ENCODE assay signal across 19 cellular contexts in genomic region chr1:77509898-77510297, GRCh38.
"Had no signal": no experiment of that assay in that cellular context is flagged by ENCODE, and none has a peak within 500 bp of the region (broad histone marks: within the 10 kb centered on the region; RNA-seq: fewer than 3 reads in every experiment).

No MANE protein-coding gene starts in this region.

- H3K4me3 Mint-ChIP-seq: activated T-cell treated with anti-CD3 and anti-CD28 coated beads, Interleukin-2, amount 50 U/mL, for 72 hours; endodermal cell; stimulated activated naive CD8-positive, alpha-beta T cell treated with anti-CD3 and anti-CD28 coated beads, Interleukin-15, Interleukin-2, amounts not matched to agents 100 ng/mL and 50 ng/mL, for 24 hours; T-helper 1 cell treated with Interleukin-12 subunit alpha and Interleukin-12 subunit beta and Interleukin-4 antibody, amounts not matched to agents 30 μg/mL and 1 μg/mL, for 36 hours; type B pancreatic cell had no signal

- H3K4me3 ChIP-seq: adrenal gland, left lung, right atrium auricular region, suprapubic skin had no signal

- H3K36me3 Mint-ChIP-seq: type B pancreatic cell had no signal

- H3K27ac Mint-ChIP-seq: activated naive CD4-positive, alpha-beta T cell treated with anti-CD3 and anti-CD28 coated beads, Interleukin-2, amount 50 U/mL, for 72 hours; activated T-cell treated with anti-CD3 and anti-CD28 coated beads, Interleukin-2, amount 50 U/mL, for 72 hours; endodermal cell; progenitor cell of endocrine pancreas; stimulated activated naive CD8-positive, alpha-beta T cell treated with anti-CD3 and anti-CD28 coated beads, Interleukin-15, Interleukin-2, amounts not matched to agents 100 ng/mL and 50 ng/mL, for 24 hours; T-helper 1 cell treated with Interleukin-12 subunit alpha and Interleukin-12 subunit beta and Interleukin-4 antibody, amounts not matched to agents 30 μg/mL and 1 μg/mL, for 36 hours; type B pancreatic cell had no signal

- DNase-seq: activated CD4-positive, alpha-beta T cell treated with anti-CD3 and anti-CD28 coated beads for 1 hour; activated CD4-positive, alpha-beta T cell treated with anti-CD3 and anti-CD28 coated beads, Interleukin-2, amount 50 U/mL, for 4 hours; activated gamma-delta T cell; activated T-cell treated with anti-CD3 and anti-CD28 coated beads, Interleukin-2, amount 50 U/mL, for 72 hours; adrenal gland; endodermal cell; kidney; left lung; small intestine; stimulated activated CD4-positive, alpha-beta T cell treated with anti-CD3 and anti-CD28 coated beads, Interleukin-15, amount 100 ng/mL, for 24 hours; stimulated activated CD4-positive, alpha-beta T cell treated with anti-CD3 and anti-CD28 coated beads, Interleukin-2, amount 100 ng/mL, for 48 hours; WERI-Rb-1 had no signal

- H3K9me3 Mint-ChIP-seq: activated naive CD4-positive, alpha-beta T cell treated with anti-CD3 and anti-CD28 coated beads, Interleukin-2, amount 50 U/mL, for 72 hours; activated T-cell treated with anti-CD3 and anti-CD28 coated beads, Interleukin-2, amount 50 U/mL, for 72 hours; endodermal cell; stimulated activated naive CD8-positive, alpha-beta T cell treated with anti-CD3 and anti-CD28 coated beads, Interleukin-15, Interleukin-2, amounts not matched to agents 100 ng/mL and 50 ng/mL, for 24 hours; T-helper 1 cell treated with Interleukin-12 subunit alpha and Interleukin-12 subunit beta and Interleukin-4 antibody, amounts not matched to agents 30 μg/mL and 1 μg/mL, for 36 hours; type B pancreatic cell had no signal

- H3K27me3 ChIP-seq: left lung, right atrium auricular region, suprapubic skin had no signal

- H3K27ac ChIP-seq: adrenal gland, left lung, right atrium auricular region, suprapubic skin, WERI-Rb-1 had no signal

- H3K9me3 ChIP-seq: adrenal gland, left lung, right atrium auricular region, suprapubic skin had no signal

- H3K36me3 ChIP-seq: adrenal gland, left lung, right atrium auricular region, suprapubic skin, WERI-Rb-1 had no signal

- H3K4me1 ChIP-seq: adrenal gland had no signal

- H3K27me3 Mint-ChIP-seq: progenitor cell of endocrine pancreas; stimulated activated naive CD8-positive, alpha-beta T cell treated with anti-CD3 and anti-CD28 coated beads, Interleukin-15, Interleukin-2, amounts not matched to agents 100 ng/mL and 50 ng/mL, for 24 hours; type B pancreatic cell had no signal
